ENCODE assay signal across 8 cellular contexts in genomic region chr10:74081918-74082317, GRCh38.
"Had no signal": no experiment of that assay in that cellular context is flagged by ENCODE, and none has a peak within 500 bp of the region (broad histone marks: within the 10 kb centered on the region; RNA-seq: fewer than 3 reads in every experiment).

No MANE protein-coding gene starts in this region.

- DNase-seq: activated naive CD8-positive, alpha-beta T cell treated with anti-CD3 and anti-CD28 coated beads, Interleukin-2, amount 10 ng/mL, durations not matched to agents 7 days and 5 days had no signal

- H3K27ac ChIP-seq: prostate gland, thyroid gland had no signal

- H3K27me3 Mint-ChIP-seq: activated naive CD8-positive, alpha-beta T cell treated with anti-CD3 and anti-CD28 coated beads, Interleukin-2, amount 10 ng/mL, durations not matched to agents 7 days and 5 days; stimulated activated memory B cell treated with anti-CD40 and anti-IgM and Interleukin-4, amounts not matched to agents 10 μg/mL and 1 μg/mL and 100 μg/mL, for 72 hours had no signal

- ATAC-seq: stimulated activated memory B cell treated with anti-CD40 and anti-IgM and Interleukin-4, amounts not matched to agents 10 μg/mL and 1 μg/mL and 100 μg/mL, for 72 hours had no signal

- H3K36me3 ChIP-seq: prostate gland, thyroid gland, uterus had no signal

- FAIRE-seq: bronchial epithelial cell had no signal

- H3K27ac Mint-ChIP-seq: activated naive CD8-positive, alpha-beta T cell treated with anti-CD3 and anti-CD28 coated beads, Interleukin-2, amount 10 ng/mL, durations not matched to agents 7 days and 5 days; stimulated activated memory B cell treated with anti-CD40 and anti-IgM and Interleukin-4, amounts not matched to agents 10 μg/mL and 1 μg/mL and 100 μg/mL, for 72 hours had no signal

- H3K4me3 Mint-ChIP-seq: activated naive CD8-positive, alpha-beta T cell treated with anti-CD3 and anti-CD28 coated beads, Interleukin-2, amount 10 ng/mL, durations not matched to agents 7 days and 5 days; activated T-helper 1 cell treated with anti-CD3 and anti-CD28 coated beads, Interleukin-12 subunit alpha, Interleukin-12 subunit beta, Interleukin-2, Interleukin-4 antibody, amounts not matched to agents 30 ng/mL and 10 ng/mL and 1 ng/mL, durations not matched to agents 14 hours and 24 hours and 36 hours; nephron progenitor cell; stimulated activated memory B cell treated with anti-CD40 and anti-IgM and Interleukin-4, amounts not matched to agents 10 μg/mL and 1 μg/mL and 100 μg/mL, for 72 hours had no signal

- H3K4me3 ChIP-seq: prostate gland, thyroid gland, uterus had no signal

- H3K9me3 ChIP-seq: prostate gland, thyroid gland, uterus had no signal

- H3K9me3 Mint-ChIP-seq: activated naive CD8-positive, alpha-beta T cell treated with anti-CD3 and anti-CD28 coated beads, Interleukin-2, amount 10 ng/mL, durations not matched to agents 7 days and 5 days; activated T-helper 1 cell treated with anti-CD3 and anti-CD28 coated beads, Interleukin-12 subunit alpha, Interleukin-12 subunit beta, Interleukin-2, Interleukin-4 antibody, amounts not matched to agents 30 ng/mL and 10 ng/mL and 1 ng/mL, durations not matched to agents 14 hours and 24 hours and 36 hours; nephron progenitor cell; stimulated activated memory B cell treated with anti-CD40 and anti-IgM and Interleukin-4, amounts not matched to agents 10 μg/mL and 1 μg/mL and 100 μg/mL, for 72 hours had no signal

- H3K4me1 ChIP-seq: prostate gland, thyroid gland had no signal

- H3K27me3 ChIP-seq: thyroid gland, uterus had no signal
